8 cellular contexts compared by ENCODE assay signal in genomic region chr3:179069762-179070390, GRCh38. TPM values are rescaled to one million over a fixed set of nuclear protein-coding genes. Genes with fewer than 3 reads are reported as not detected.
DNase-seq lines count a peak whose midpoint lies in the region; ATAC-seq, FAIRE-seq and TF ChIP-seq lines count a peak whose summit lies in the region.
"Had no signal": no experiment of that assay in that cellular context is flagged by ENCODE, and none has a peak within 500 bp of the region (broad histone marks: within the 10 kb centered on the region; RNA-seq: fewer than 3 reads in every experiment).

No MANE protein-coding gene starts in this region.

- DNase-seq in GM12865 (ENCODE audit: low read depth) (peak; percentile 53), NCI-H2227 treated with DMSO at 0.1 percent for 48 hours (lab: John Stamatoyannopoulos, UW) (peak; percentile 11), bronchial epithelial cell (ENCODE audit: low read depth) (peak; percentile 55), osteocyte (ENCODE audit: extremely low spot score, unreplicated experiment) (no peak), aorta (no peak)
- DNase-seq in effector CD4-positive, alpha-beta T cell: no peak

- H3K27me3 ChIP-seq in bronchial epithelial cell (ENCODE audit: control insufficient read depth, insufficient read depth, low read length) (no peaks in the 10 kb centered on the region), aorta (ENCODE audit: control insufficient read depth in 1 of 2, insufficient read depth in 2 of 2, low read length in 1 of 2) (no peaks in the 10 kb centered on the region)

- TF ChIP-seq CTCF in GM12865 (IDR thresholded peaks at IDR 0.05; ENCODE audit: insufficient read depth, low read depth, low read length, missing control alignments) (no peak), bronchial epithelial cell (IDR thresholded peaks at IDR 0.05; ENCODE audit: insufficient read depth, low read length, severe bottlenecking) (no peak), osteocyte (IDR thresholded peaks at IDR 0.05) (no peak)

- no peaks in the 10 kb centered on the region for H3K36me3 ChIP-seq in bronchial epithelial cell (ENCODE audit: control insufficient read depth, insufficient read depth, low read length)
- peaks cover 0 to 5% of the 10 kb centered on the region in 2 donors for H3K36me3 ChIP-seq in aorta (ENCODE audit: control insufficient read depth in 1 of 2, insufficient read depth in 2 of 2, low read length in 1 of 2)

- H3K9me3 ChIP-seq in aorta (ENCODE audit: control insufficient read depth, low read length): no peaks in the 10 kb centered on the region
- H3K9me3 ChIP-seq: mucosa of descending colon had no signal

- no peak for ATAC-seq in aorta (ENCODE audit: low FRiP score)
- no peak for ATAC-seq in HG03108 (IDR thresholded peaks at IDR 0.05; ENCODE audit: unreplicated experiment)
- ATAC-seq: mucosa of descending colon had no signal

- peaks cover 35% of the 10 kb centered on the region for H3K36me3 Mint-ChIP-seq in osteocyte (ENCODE audit: unreplicated experiment)

- H3K27ac ChIP-seq in aorta (ENCODE audit: low read depth in 1 of 2, low read length in 2 of 2): no peak overlapping the region

- peak overlapping the region; percentile 87 for H3K27ac Mint-ChIP-seq in osteocyte (ENCODE audit: unreplicated experiment)

- peak overlapping the region; percentile 65 for H3K4me3 ChIP-seq in GM12865 (ENCODE audit: low read depth, low read length)
- peak overlapping the region; percentile 17 for H3K4me3 ChIP-seq in bronchial epithelial cell (ENCODE audit: low read depth, low read length)
- peak overlapping the region in 1 of 2 donors; percentile 15 for H3K4me3 ChIP-seq in aorta (ENCODE audit: low read length in 2 of 2)
- H3K4me3 ChIP-seq: mucosa of descending colon had no signal

- no peaks in the 10 kb centered on the region for H3K27me3 Mint-ChIP-seq in osteocyte (ENCODE audit: unreplicated experiment)

- no peaks in the 10 kb centered on the region for H3K9me3 Mint-ChIP-seq in osteocyte (ENCODE audit: unreplicated experiment)

- no peaks in the 10 kb centered on the region for H3K4me1 ChIP-seq in aorta (ENCODE audit: control insufficient read depth in 1 of 2, insufficient read depth in 2 of 2, low read length in 2 of 2)

- peak overlapping the region; percentile 98 for H3K4me3 Mint-ChIP-seq in osteocyte (ENCODE audit: unreplicated experiment)

- peaks cover 30% of the 10 kb centered on the region for H3K4me1 Mint-ChIP-seq in osteocyte (ENCODE audit: unreplicated experiment)

- intact Hi-C loops in aorta (cut with DNase I): loop anchor here (5.0 to 10.0 kb wide), 2 partner anchors 33 to 55 kb away; no protein-coding TSS in a partner anchor

- 54 to 68% methylated on average over 1 of the region's 1 CpG for WGBS in aorta, 2 donors

- FAIRE-seq in bronchial epithelial cell (lab: Jason Lieb, UNC): no peak

RNA-seq across cellular contexts. Expression of gene ZMAT3, which starts 1.7 kb away (rescaled TPM):
- total RNA-seq in bronchial epithelial cell (12.2 and 15.3 TPM in 2 replicates), osteocyte (96.9 and 99.0 TPM in 2 replicates), aorta (10 to 100 TPM; 27.1 to 27.3 TPM)
- polyA plus RNA-seq in aorta: 10 to 100 TPM in 1 of 2 donors, 1 to 10 TPM in 1; 9.9 to 12.4 TPM

Comparison
In these comparisons a context has a peak if more than half of its experiments do, and no peak if none do; other contexts are left out.
1. DNase-seq: peak in GM12865 (single experiment), NCI-H2227 treated with DMSO at 0.1 percent for 48 hours (single experiment) and bronchial epithelial cell (single experiment); none in osteocyte (single experiment), effector CD4-positive, alpha-beta T cell (single experiment) and aorta (0 of 2).